ENCODE assay signal across 8 cellular contexts in genomic region chr1:2382621-2383361, GRCh38. TPM values are rescaled to one million over a fixed set of nuclear protein-coding genes. Genes with fewer than 3 reads are reported as not detected.
DNase-seq lines count a peak whose midpoint lies in the region; ATAC-seq lines count a peak whose summit lies in the region.

No MANE protein-coding gene starts in this region.

- ATAC-seq in HG03045 (IDR thresholded peaks at IDR 0.05; ENCODE audit: unreplicated experiment) (no peak), HG02678 (IDR thresholded peaks at IDR 0.05; ENCODE audit: unreplicated experiment) (no peak)

- DNase-seq in NCI-H1105 (lab: John Stamatoyannopoulos, UW): peak; percentile 11
- no peak for DNase-seq in NCI-H1105 treated with DMSO at 0.1 percent for 48 hours (lab: John Stamatoyannopoulos, UW)
- peak; percentile 34 for DNase-seq in NCI-H69 (lab: John Stamatoyannopoulos, UW)
- DNase-seq in cerebellar cortex (ENCODE audit: low spot score): peak; percentile 78
- DNase-seq in lung microvascular endothelial cell (ENCODE audit: low read depth in 2 of 2): peak; percentile 35 to 58
- no peak for DNase-seq in NCI-H1694 treated with DMSO at 0.1 percent for 48 hours (lab: John Stamatoyannopoulos, UW)

RNA-seq across cellular contexts. Expression of gene MORN1, which starts 8.6 kb away (rescaled TPM):
- 3.3 and 4.8 TPM in 2 replicates for total RNA-seq in lung microvascular endothelial cell

RNA-seq across cellular contexts. Expression of gene RER1, which starts 8.8 kb away (rescaled TPM):
- total RNA-seq in lung microvascular endothelial cell: 32.7 and 48.6 TPM in 2 replicates

RNA-seq across cellular contexts. Expression of gene PEX10, which starts 29.6 kb away (rescaled TPM):
- 24.6 and 26.0 TPM in 2 replicates for total RNA-seq in lung microvascular endothelial cell

Comparison
In these comparisons a context has a peak if more than half of its experiments do, and no peak if none do; other contexts are left out.
1. DNase-seq: peak in NCI-H1105 (single experiment), NCI-H69 (single experiment), cerebellar cortex (single experiment) and lung microvascular endothelial cell (2 of 2); none in NCI-H1105 treated with DMSO at 0.1 percent for 48 hours (single experiment) and NCI-H1694 treated with DMSO at 0.1 percent for 48 hours (single experiment).